Comparison of ENCODE assay signal across 10 cellular contexts in genomic region chr18:62844850-62845643, GRCh38.
DNase-seq lines count a peak whose midpoint lies in the region; ATAC-seq and TF ChIP-seq lines count a peak whose summit lies in the region.
"Had no signal": no experiment of that assay in that cellular context is flagged by ENCODE, and none has a peak within 500 bp of the region (broad histone marks: within the 10 kb centered on the region; RNA-seq: fewer than 3 reads in every experiment).

No MANE protein-coding gene starts in this region.

- peak overlapping the region; percentile 43 for H3K4me3 Mint-ChIP-seq in activated naive CD8-positive, alpha-beta T cell treated with anti-CD3 and anti-CD28 coated beads, Interleukin-2, amount 50 U/mL, for 24 hours

- H3K27me3 Mint-ChIP-seq in activated naive CD8-positive, alpha-beta T cell treated with anti-CD3 and anti-CD28 coated beads, Interleukin-2, amount 50 U/mL, for 24 hours: no peaks in the 10 kb centered on the region

- H3K27ac Mint-ChIP-seq in activated naive CD8-positive, alpha-beta T cell treated with anti-CD3 and anti-CD28 coated beads, Interleukin-2, amount 50 U/mL, for 24 hours: peak overlapping the region; percentile 64

- no peak for TF ChIP-seq CTCF in WERI-Rb-1 (IDR thresholded peaks at IDR 0.05; ENCODE audit: low read depth, low read length)

- no peak overlapping the region for H3K27ac ChIP-seq in WERI-Rb-1
- H3K27ac ChIP-seq: transverse colon had no signal

- no peaks in the 10 kb centered on the region for H3K9me3 ChIP-seq in WERI-Rb-1 (ENCODE audit: severe bottlenecking)
- peaks cover 6% of the 10 kb centered on the region; the same call in 1 of the 2 replicates for H3K9me3 ChIP-seq in MG63
- H3K9me3 ChIP-seq: transverse colon had no signal

- ATAC-seq in GM18498 (IDR thresholded peaks at IDR 0.05; ENCODE audit: unreplicated experiment) (peak; percentile 70), GM19463 (IDR thresholded peaks at IDR 0.05; ENCODE audit: unreplicated experiment) (peak; percentile 75), HG03175 (IDR thresholded peaks at IDR 0.05; ENCODE audit: unreplicated experiment) (peak; percentile 65)
- ATAC-seq in activated naive CD8-positive, alpha-beta T cell treated with anti-CD3 and anti-CD28 coated beads, Interleukin-2, amount 50 U/mL, for 24 hours: peak; percentile 92

- no peaks in the 10 kb centered on the region for H3K27me3 ChIP-seq in WERI-Rb-1 (ENCODE audit: insufficient read depth, low read depth, severe bottlenecking)
- no peaks in the 10 kb centered on the region for H3K27me3 ChIP-seq in MG63
- H3K27me3 ChIP-seq: transverse colon had no signal

- H3K36me3 Mint-ChIP-seq in activated naive CD8-positive, alpha-beta T cell treated with anti-CD3 and anti-CD28 coated beads, Interleukin-2, amount 50 U/mL, for 24 hours (ENCODE audit: low read depth): peaks cover 5% of the 10 kb centered on the region

- no peak overlapping the region for H3K4me3 ChIP-seq in WERI-Rb-1 (ENCODE audit: low read depth, low read length)
- H3K4me3 ChIP-seq in MG63: no peak overlapping the region
- H3K4me3 ChIP-seq: transverse colon had no signal

- DNase-seq in activated naive CD8-positive, alpha-beta T cell treated with anti-CD3 and anti-CD28 coated beads, Interleukin-2, amount 50 U/mL, for 24 hours: peak; percentile 10
- DNase-seq in WERI-Rb-1 (no peak), NCI-H524 (lab: John Stamatoyannopoulos, UW) (no peak), mucosa of gallbladder (ENCODE audit: low spot score) (no peak), MG63 (no peak)
- DNase-seq: NCI-H2029, transverse colon had no signal

- H3K9me3 Mint-ChIP-seq in activated naive CD8-positive, alpha-beta T cell treated with anti-CD3 and anti-CD28 coated beads, Interleukin-2, amount 50 U/mL, for 24 hours: no peaks in the 10 kb centered on the region

- peaks cover 40% of the 10 kb centered on the region for H3K4me1 Mint-ChIP-seq in activated naive CD8-positive, alpha-beta T cell treated with anti-CD3 and anti-CD28 coated beads, Interleukin-2, amount 50 U/mL, for 24 hours

- peaks cover 4% of the 10 kb centered on the region; the same call in 1 of the 2 replicates for H3K36me3 ChIP-seq in WERI-Rb-1
- H3K36me3 ChIP-seq in MG63: peaks cover 8% of the 10 kb centered on the region
- H3K36me3 ChIP-seq: transverse colon had no signal
